ENCODE assay signal across 27 cellular contexts in genomic region chr7:114678116-114678515, GRCh38.
"Had no signal": no experiment of that assay in that cellular context is flagged by ENCODE, and none has a peak within 500 bp of the region (broad histone marks: within the 10 kb centered on the region; RNA-seq: fewer than 3 reads in every experiment).

No MANE protein-coding gene starts in this region.

- H3K9me3 ChIP-seq: ascending aorta, esophagus muscularis mucosa, gastroesophageal sphincter had no signal

- DNase-seq: activated CD4-positive, alpha-beta memory T cell treated with anti-CD3 and anti-CD28 coated beads, Interleukin-2, amount 10 ng/mL, durations not matched to agents 7 days and 5 days; activated CD4-positive, alpha-beta T cell treated with anti-CD3 and anti-CD28 coated beads for 36 hours; activated CD4-positive, alpha-beta T cell treated with anti-CD3 and anti-CD28 coated beads, Interleukin-2, amount 10 ng/mL, durations not matched to agents 24 days and 14 days; activated CD4-positive, alpha-beta T cell treated with anti-CD3 and anti-CD28 coated beads, Interleukin-2, amount 50 U/mL, for 4 hours; activated CD4-positive, CD25-positive, alpha-beta regulatory T cell; activated CD4-positive, CD25-positive, alpha-beta regulatory T cell treated with anti-CD3 and anti-CD28 coated beads, Interleukin-2, amount 50 U/mL, for 72 hours; activated CD8-positive, alpha-beta memory T cell treated with anti-CD3 and anti-CD28 coated beads, Interleukin-2, amount 50 U/mL, for 48 hours; activated gamma-delta T cell; activated naive CD4-positive, alpha-beta T cell; activated naive CD4-positive, alpha-beta T cell treated with anti-CD3 and anti-CD28 coated beads, Interleukin-2, amount 10 ng/mL, durations not matched to agents 7 days and 5 days; activated naive CD8-positive, alpha-beta T cell treated with anti-CD3 and anti-CD28 coated beads, Interleukin-2, amount 10 ng/mL, durations not matched to agents 7 days and 5 days; activated T-cell treated with anti-CD3 and anti-CD28 coated beads for 4 hours; activated T-cell treated with anti-CD3 and anti-CD28 coated beads, Interleukin-2, amount 50 U/mL, for 24 hours; activated T-cell treated with anti-CD3 and anti-CD28 coated beads, Interleukin-2, amount 50 U/mL, for 72 hours; caudate nucleus; cortex of kidney; dermis blood vessel endothelial cell; effector CD4-positive, alpha-beta T cell; effector memory CD8-positive, alpha-beta T cell; foreskin melanocyte; head of caudate nucleus; T-helper 2 cell had no signal

- H3K27me3 Mint-ChIP-seq: activated CD4-positive, alpha-beta memory T cell treated with anti-CD3 and anti-CD28 coated beads, Interleukin-2, amount 10 ng/mL, durations not matched to agents 7 days and 5 days; activated CD4-positive, alpha-beta T cell treated with anti-CD3 and anti-CD28 coated beads, Interleukin-2, amount 10 ng/mL, durations not matched to agents 24 days and 14 days; activated naive CD4-positive, alpha-beta T cell treated with anti-CD3 and anti-CD28 coated beads, Interleukin-2, amount 10 ng/mL, durations not matched to agents 7 days and 5 days; activated naive CD8-positive, alpha-beta T cell treated with anti-CD3 and anti-CD28 coated beads, Interleukin-2, amount 10 ng/mL, durations not matched to agents 7 days and 5 days; brain; effector memory CD8-positive, alpha-beta T cell had no signal

- H3K27ac Mint-ChIP-seq: activated CD4-positive, alpha-beta memory T cell treated with anti-CD3 and anti-CD28 coated beads, Interleukin-2, amount 10 ng/mL, durations not matched to agents 7 days and 5 days; activated CD4-positive, alpha-beta T cell treated with anti-CD3 and anti-CD28 coated beads for 36 hours; activated CD4-positive, alpha-beta T cell treated with anti-CD3 and anti-CD28 coated beads, Interleukin-2, amount 10 ng/mL, durations not matched to agents 24 days and 14 days; activated naive CD4-positive, alpha-beta T cell treated with anti-CD3 and anti-CD28 coated beads, Interleukin-2, amount 10 ng/mL, durations not matched to agents 7 days and 5 days; activated naive CD4-positive, alpha-beta T cell treated with anti-CD3 and anti-CD28 coated beads, Interleukin-2, amount 50 U/mL, for 72 hours; activated naive CD8-positive, alpha-beta T cell treated with anti-CD3 and anti-CD28 coated beads, Interleukin-2, amount 10 ng/mL, durations not matched to agents 7 days and 5 days; activated T-cell treated with anti-CD3 and anti-CD28 coated beads, Interleukin-2, amount 50 U/mL, for 24 hours; activated T-cell treated with anti-CD3 and anti-CD28 coated beads, Interleukin-2, amount 50 U/mL, for 72 hours; brain; effector memory CD8-positive, alpha-beta T cell had no signal

- H3K27ac ChIP-seq: ascending aorta, esophagus muscularis mucosa, gastroesophageal sphincter had no signal

- H3K36me3 ChIP-seq: ascending aorta, esophagus muscularis mucosa, gastroesophageal sphincter had no signal

- H3K36me3 Mint-ChIP-seq: activated naive CD4-positive, alpha-beta T cell treated with anti-CD3 and anti-CD28 coated beads, Interleukin-2, amount 10 ng/mL, durations not matched to agents 7 days and 5 days; activated naive CD4-positive, alpha-beta T cell treated with anti-CD3 and anti-CD28 coated beads, Interleukin-2, amount 50 U/mL, for 72 hours; activated naive CD8-positive, alpha-beta T cell treated with anti-CD3 and anti-CD28 coated beads, Interleukin-2, amount 10 ng/mL, durations not matched to agents 7 days and 5 days; brain had no signal

- H3K4me1 Mint-ChIP-seq: activated CD4-positive, alpha-beta memory T cell treated with anti-CD3 and anti-CD28 coated beads, Interleukin-2, amount 10 ng/mL, durations not matched to agents 7 days and 5 days; activated CD4-positive, alpha-beta T cell treated with anti-CD3 and anti-CD28 coated beads for 36 hours; activated CD4-positive, alpha-beta T cell treated with anti-CD3 and anti-CD28 coated beads, Interleukin-2, amount 10 ng/mL, durations not matched to agents 24 days and 14 days; activated naive CD4-positive, alpha-beta T cell treated with anti-CD3 and anti-CD28 coated beads, Interleukin-2, amount 10 ng/mL, durations not matched to agents 7 days and 5 days; activated naive CD8-positive, alpha-beta T cell treated with anti-CD3 and anti-CD28 coated beads, Interleukin-2, amount 10 ng/mL, durations not matched to agents 7 days and 5 days; brain had no signal

- H3K4me3 Mint-ChIP-seq: activated CD4-positive, alpha-beta memory T cell treated with anti-CD3 and anti-CD28 coated beads, Interleukin-2, amount 10 ng/mL, durations not matched to agents 7 days and 5 days; activated CD4-positive, alpha-beta T cell treated with anti-CD3 and anti-CD28 coated beads for 36 hours; activated CD4-positive, alpha-beta T cell treated with anti-CD3 and anti-CD28 coated beads, Interleukin-2, amount 10 ng/mL, durations not matched to agents 24 days and 14 days; activated naive CD4-positive, alpha-beta T cell treated with anti-CD3 and anti-CD28 coated beads, Interleukin-2, amount 10 ng/mL, durations not matched to agents 7 days and 5 days; activated naive CD8-positive, alpha-beta T cell treated with anti-CD3 and anti-CD28 coated beads, Interleukin-2, amount 10 ng/mL, durations not matched to agents 7 days and 5 days; activated T-cell treated with anti-CD3 and anti-CD28 coated beads, Interleukin-2, amount 50 U/mL, for 24 hours; activated T-cell treated with anti-CD3 and anti-CD28 coated beads, Interleukin-2, amount 50 U/mL, for 72 hours; brain; effector memory CD8-positive, alpha-beta T cell had no signal

- H3K9me3 Mint-ChIP-seq: activated CD4-positive, alpha-beta memory T cell treated with anti-CD3 and anti-CD28 coated beads, Interleukin-2, amount 10 ng/mL, durations not matched to agents 7 days and 5 days; activated CD4-positive, alpha-beta T cell treated with anti-CD3 and anti-CD28 coated beads, Interleukin-2, amount 10 ng/mL, durations not matched to agents 24 days and 14 days; activated naive CD4-positive, alpha-beta T cell treated with anti-CD3 and anti-CD28 coated beads, Interleukin-2, amount 10 ng/mL, durations not matched to agents 7 days and 5 days; activated naive CD8-positive, alpha-beta T cell treated with anti-CD3 and anti-CD28 coated beads, Interleukin-2, amount 10 ng/mL, durations not matched to agents 7 days and 5 days; activated T-cell treated with anti-CD3 and anti-CD28 coated beads, Interleukin-2, amount 50 U/mL, for 24 hours; brain; effector memory CD8-positive, alpha-beta T cell had no signal

- H3K4me3 ChIP-seq: ascending aorta, esophagus muscularis mucosa, gastroesophageal sphincter had no signal

- H3K4me1 ChIP-seq: ascending aorta, esophagus muscularis mucosa, gastroesophageal sphincter had no signal
